Comparison of ENCODE assay signal across 11 cellular contexts in genomic region chr3:43523454-43524053, GRCh38.
DNase-seq lines count a peak whose midpoint lies in the region; ATAC-seq and TF ChIP-seq lines count a peak whose summit lies in the region.
"Had no signal": no experiment of that assay in that cellular context is flagged by ENCODE, and none has a peak within 500 bp of the region (broad histone marks: within the 10 kb centered on the region; RNA-seq: fewer than 3 reads in every experiment).

No MANE protein-coding gene starts in this region.

- H3K27me3 Mint-ChIP-seq in endodermal cell (ENCODE audit: insufficient read depth) = peaks cover 4% of the 10 kb centered on the region

- H3K4me3 ChIP-seq in BE2C (ENCODE audit: low read depth, low read length) = no peak overlapping the region
- H3K4me3 ChIP-seq in endodermal cell (ENCODE audit: low read length) = no peak overlapping the region

- no peaks in the 10 kb centered on the region for H3K27me3 ChIP-seq in BE2C
- no peaks in the 10 kb centered on the region for H3K27me3 ChIP-seq in endodermal cell (ENCODE audit: control insufficient read depth, insufficient read depth, low read length, poor library complexity, severe bottlenecking)

- no peak overlapping the region for H3K9ac ChIP-seq in endodermal cell (ENCODE audit: extremely low read depth, low read length, poor library complexity, severe bottlenecking)

- H3K27ac ChIP-seq in endodermal cell (ENCODE audit: low read depth, low read length) = no peak overlapping the region

- H3K4me1 Mint-ChIP-seq in endodermal cell = peaks cover 3% of the 10 kb centered on the region
- H3K4me1 Mint-ChIP-seq: nephron had no signal

- H3K9me3 Mint-ChIP-seq in endodermal cell = peaks cover 24% of the 10 kb centered on the region

- H3K36me3 Mint-ChIP-seq in endodermal cell (ENCODE audit: low read depth) = peaks cover 41% of the 10 kb centered on the region

- no peaks in the 10 kb centered on the region for H3K36me3 ChIP-seq in BE2C
- H3K36me3 ChIP-seq in endodermal cell (ENCODE audit: control insufficient read depth, insufficient read depth, low read length) = peaks cover 33% of the 10 kb centered on the region

- peak; percentile 49 for DNase-seq in amniotic epithelial cell (ENCODE audit: low read depth)
- no peak for DNase-seq in BE2C
- DNase-seq in NCI-H1417 (lab: John Stamatoyannopoulos, UW) = no peak
- no peak for DNase-seq in GM03348 (ENCODE audit: low spot score)
- no peak for DNase-seq in endodermal cell
- DNase-seq: NCI-H2029 had no signal

- H3K27ac Mint-ChIP-seq in endodermal cell = no peak overlapping the region
- H3K27ac Mint-ChIP-seq: nephron had no signal

- 98 to 100% methylated on average over 2 to 3 of the region's 3 CpGs for WGBS in endodermal cell (ENCODE audit: insufficient coverage in 1 of 2, insufficient read length in 1 of 2), 2 experiments

- H3K9me3 ChIP-seq in BE2C = no peaks in the 10 kb centered on the region
- H3K9me3 ChIP-seq in endodermal cell (ENCODE audit: control insufficient read depth, low read length) = peaks cover 39% of the 10 kb centered on the region

- H3K4me3 Mint-ChIP-seq in endodermal cell = no peak overlapping the region
- H3K4me3 Mint-ChIP-seq: nephron had no signal

- ATAC-seq in GM18499 (IDR thresholded peaks at IDR 0.05; ENCODE audit: insufficient read depth, unreplicated experiment) (peak; percentile 87), GM19468 (IDR thresholded peaks at IDR 0.05; ENCODE audit: extremely low read depth, unreplicated experiment) (peak; percentile 72), HG03095 (IDR thresholded peaks at IDR 0.05; ENCODE audit: unreplicated experiment) (peak; percentile 81)
- ATAC-seq: HCT116 had no signal

- H3K4me1 ChIP-seq in BE2C = no peaks in the 10 kb centered on the region
- no peaks in the 10 kb centered on the region for H3K4me1 ChIP-seq in endodermal cell (ENCODE audit: control insufficient read depth, insufficient read depth, low read length)

- no peak for TF ChIP-seq CTCF in BE2C (IDR thresholded peaks at IDR 0.05; ENCODE audit: low read depth, low read length)
- TF ChIP-seq CTCF in endodermal cell (conservative IDR thresholded peaks at IDR 0.05) = no peak
